17 cellular contexts compared by ENCODE assay signal in the genomic region with DNA sequence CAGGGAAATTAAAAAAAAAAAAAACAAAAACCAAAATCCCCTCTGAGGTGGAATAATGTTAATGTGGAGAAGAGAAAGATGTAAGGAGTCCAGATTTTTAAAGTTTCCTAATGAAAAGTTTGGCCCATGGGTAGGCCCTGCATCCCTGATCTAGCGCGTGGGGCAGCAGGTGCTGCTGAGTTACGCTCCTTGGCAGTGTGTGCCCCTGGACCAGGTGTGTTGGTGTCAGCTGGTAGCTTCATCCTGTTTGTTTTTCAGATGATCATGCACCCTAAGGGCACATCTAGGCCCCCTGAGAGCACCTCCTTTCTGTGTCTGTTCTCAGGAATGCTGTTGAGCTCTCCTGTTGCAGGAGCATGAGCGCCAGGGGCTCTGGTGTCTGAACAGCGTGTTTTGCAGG.
"Had no signal": no experiment of that assay in that cellular context is flagged by ENCODE, and none has a peak within 500 bp of the region (broad histone marks: within the 10 kb centered on the region; RNA-seq: fewer than 3 reads in every experiment).

No MANE protein-coding gene starts in this region.

- DNase-seq: activated CD4-positive, alpha-beta T cell treated with anti-CD3 and anti-CD28 coated beads, Interleukin-2, amount 50 U/mL, for 4 hours; activated T-cell treated with anti-CD3 and anti-CD28 coated beads for 4 hours; amygdala; cortex of kidney; erythroblast; foreskin fibroblast; occipital lobe; right lobe of liver; stimulated activated CD4-positive, alpha-beta T cell treated with anti-CD3 and anti-CD28 coated beads, Interleukin-1b, Interleukin-23, amount 100 ng/mL, for 48 hours; stomach; T1000 had no signal

- H3K4me3 Mint-ChIP-seq: WTC11 had no signal

- H3K9me3 Mint-ChIP-seq: neural crest cell, WTC11 had no signal

- H3K9me3 ChIP-seq: left lung, right lobe of liver, stomach, suprapubic skin, tibial nerve had no signal

- ATAC-seq: left lung, right lobe of liver, WTC11 had no signal

- H3K27me3 ChIP-seq: left lung, right lobe of liver, stomach, suprapubic skin, tibial nerve had no signal

- H3K4me3 ChIP-seq: left lung, right lobe of liver, skin epidermis, stomach, suprapubic skin, tibial nerve had no signal

- H3K27ac ChIP-seq: left lung, right lobe of liver, stomach, suprapubic skin, tibial nerve had no signal
